ENCODE assay signal across 1 cellular context in the genomic region with DNA sequence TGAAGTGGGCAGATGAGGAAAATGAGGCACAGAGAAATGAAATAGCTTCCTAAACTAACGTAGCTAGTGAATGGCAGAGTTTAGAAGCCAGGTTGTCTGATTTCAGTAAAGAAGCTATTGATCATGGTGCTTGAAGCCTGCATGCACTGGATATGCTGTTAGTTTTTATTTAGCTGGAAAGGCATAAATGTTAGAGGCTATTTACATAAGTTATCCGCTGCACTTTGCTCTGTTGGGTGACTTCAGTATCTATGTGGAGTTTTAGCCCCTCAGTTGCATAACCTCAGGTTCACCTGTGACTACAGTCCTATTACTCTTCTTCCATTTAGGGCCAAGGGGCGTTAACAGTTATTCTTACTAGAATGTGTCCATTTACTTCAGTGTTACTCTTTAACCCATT.
TF ChIP-seq lines count a peak whose summit lies in the region.

No MANE protein-coding gene starts in this region.

TF ChIP-seq in HepG2, 621 proteins besides CTCF, POLR2A, EP300 and RAD21 (continued from another document):
- TF ChIP-seq ZNF687 (CRISPR knock-in tag; IDR thresholded peaks at IDR 0.05) (no peak), PCBP2 (optimal IDR thresholded peaks at IDR 0.05; ENCODE audit: low read depth, low read length, poor library complexity, severe bottlenecking) (no peak), ZBTB38 (CRISPR knock-in tag; IDR thresholded peaks at IDR 0.05) (no peak), HNF4A (CRISPR knock-in tag; IDR thresholded peaks at IDR 0.05) (peak; percentile 19; the same call in 1 of the 2 replicates), ZNF574 (CRISPR knock-in tag; IDR thresholded peaks at IDR 0.05) (no peak), ZMYM3 (CRISPR knock-in tag; IDR thresholded peaks at IDR 0.05) (no peak), PHF5A (CRISPR knock-in tag; IDR thresholded peaks at IDR 0.05; ENCODE audit: low read depth, unreplicated experiment) (no peak)
- TF ChIP-seq, protein P1, sequence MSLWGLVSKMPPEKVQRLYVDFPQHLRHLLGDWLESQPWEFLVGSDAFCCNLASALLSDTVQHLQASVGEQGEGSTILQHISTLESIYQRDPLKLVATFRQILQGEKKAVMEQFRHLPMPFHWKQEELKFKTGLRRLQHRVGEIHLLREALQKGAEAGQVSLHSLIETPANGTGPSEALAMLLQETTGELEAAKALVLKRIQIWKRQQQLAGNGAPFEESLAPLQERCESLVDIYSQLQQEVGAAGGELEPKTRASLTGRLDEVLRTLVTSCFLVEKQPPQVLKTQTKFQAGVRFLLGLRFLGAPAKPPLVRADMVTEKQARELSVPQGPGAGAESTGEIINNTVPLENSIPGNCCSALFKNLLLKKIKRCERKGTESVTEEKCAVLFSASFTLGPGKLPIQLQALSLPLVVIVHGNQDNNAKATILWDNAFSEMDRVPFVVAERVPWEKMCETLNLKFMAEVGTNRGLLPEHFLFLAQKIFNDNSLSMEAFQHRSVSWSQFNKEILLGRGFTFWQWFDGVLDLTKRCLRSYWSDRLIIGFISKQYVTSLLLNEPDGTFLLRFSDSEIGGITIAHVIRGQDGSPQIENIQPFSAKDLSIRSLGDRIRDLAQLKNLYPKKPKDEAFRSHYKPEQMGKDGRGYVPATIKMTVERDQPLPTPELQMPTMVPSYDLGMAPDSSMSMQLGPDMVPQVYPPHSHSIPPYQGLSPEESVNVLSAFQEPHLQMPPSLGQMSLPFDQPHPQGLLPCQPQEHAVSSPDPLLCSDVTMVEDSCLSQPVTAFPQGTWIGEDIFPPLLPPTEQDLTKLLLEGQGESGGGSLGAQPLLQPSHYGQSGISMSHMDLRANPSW (CRISPR knock-in tag; IDR thresholded peaks at IDR 0.05; ENCODE audit: borderline replicate concordance), result no peak
